Comparison of ENCODE assay signal across 1 cellular context in genomic region chr16:29230671-29231091, GRCh38.
TF ChIP-seq lines count a peak whose summit lies in the region.

No MANE protein-coding gene starts in this region.

TF ChIP-seq in H1, 55 proteins besides CTCF, POLR2A, EP300 and RAD21 (continued from another document):
- TF ChIP-seq CHD7 (IDR thresholded peaks at IDR 0.05; ENCODE audit: insufficient replicate concordance, low read length), result no peak
- TF ChIP-seq POU5F1 (IDR thresholded peaks at IDR 0.05; ENCODE audit: low read depth, low read length), result no peak
- no peak for TF ChIP-seq CREB1 (IDR thresholded peaks at IDR 0.05)
